26 cellular contexts compared by ENCODE assay signal in the genomic region with DNA sequence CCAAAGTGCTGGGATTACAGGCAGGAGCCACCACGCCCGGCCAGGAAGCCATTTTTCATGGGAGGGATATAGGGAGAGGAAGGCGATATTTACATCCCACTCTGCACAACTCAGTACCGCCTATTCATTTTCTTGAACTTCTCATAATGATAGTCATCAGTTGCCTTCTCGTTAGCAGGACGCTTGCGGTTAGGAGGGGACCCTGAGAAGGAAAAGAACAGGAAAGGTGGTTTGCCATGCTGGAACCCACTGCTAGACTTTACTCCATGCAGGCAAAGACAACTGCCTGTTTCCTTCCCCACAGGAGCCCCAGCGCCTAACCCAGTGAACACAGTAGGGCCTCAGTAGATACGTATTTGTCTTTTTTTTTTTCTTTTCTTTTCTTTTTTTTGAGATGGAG.
"Had no signal": no experiment of that assay in that cellular context is flagged by ENCODE, and none has a peak within 500 bp of the region (broad histone marks: within the 10 kb centered on the region; RNA-seq: fewer than 3 reads in every experiment).

No MANE protein-coding gene starts in this region.

- H3K27ac Mint-ChIP-seq: activated naive CD8-positive, alpha-beta T cell treated with anti-CD3 and anti-CD28 coated beads, Interleukin-2, amount 10 ng/mL, durations not matched to agents 7 days and 5 days; activated T-helper 17 cell treated with anti-CD3 and anti-CD28 coated beads, Interleukin-2, amount 50 U/mL, for 72 hours; endodermal cell had no signal

- H3K4me3 ChIP-seq: esophagus squamous epithelium, gastrocnemius medialis, left lung, lung, sigmoid colon, smooth muscle cell, tibial artery had no signal

- H3K27me3 Mint-ChIP-seq: activated naive CD8-positive, alpha-beta T cell treated with anti-CD3 and anti-CD28 coated beads, Interleukin-2, amount 10 ng/mL, durations not matched to agents 7 days and 5 days; activated T-helper 17 cell treated with anti-CD3 and anti-CD28 coated beads, Interleukin-2, amount 50 U/mL, for 72 hours; naive B cell had no signal

- H3K4me3 Mint-ChIP-seq: activated naive CD8-positive, alpha-beta T cell treated with anti-CD3 and anti-CD28 coated beads, Interleukin-2, amount 10 ng/mL, durations not matched to agents 7 days and 5 days; activated T-helper 17 cell treated with anti-CD3 and anti-CD28 coated beads, Interleukin-2, amount 50 U/mL, for 72 hours; endodermal cell; neural crest cell had no signal

- H3K9me3 Mint-ChIP-seq: activated naive CD8-positive, alpha-beta T cell treated with anti-CD3 and anti-CD28 coated beads, Interleukin-2, amount 10 ng/mL, durations not matched to agents 7 days and 5 days; activated T-helper 17 cell treated with anti-CD3 and anti-CD28 coated beads, Interleukin-2, amount 50 U/mL, for 72 hours; endodermal cell; naive B cell; neural crest cell had no signal

- DNase-seq: activated CD4-positive, CD25-positive, alpha-beta regulatory T cell treated with anti-CD3 and anti-CD28 coated beads, Interleukin-2, amount 50 U/mL, for 72 hours; activated naive CD8-positive, alpha-beta T cell treated with anti-CD3 and anti-CD28 coated beads, Interleukin-2, amount 10 ng/mL, durations not matched to agents 7 days and 5 days; amygdala; cortex of kidney; endodermal cell; esophagus squamous epithelium; gastrocnemius medialis; hippocampal formation; kidney glomerular epithelial cell; left lung; naive B cell; occipital lobe; posterior cingulate gyrus; sigmoid colon; stimulated activated CD4-positive, alpha-beta T cell treated with anti-CD3 and anti-CD28 coated beads, Interleukin-2, amount 100 ng/mL, for 48 hours; stimulated activated CD8-positive, alpha-beta memory T cell treated with anti-CD3 and anti-CD28 coated beads, Interleukin-4, amount 100 ng/mL, for 48 hours; stimulated activated naive CD4-positive, alpha-beta T cell; substantia nigra; T-helper 1 cell; T1000; tibial artery; WERI-Rb-1 had no signal

- H3K27ac ChIP-seq: esophagus squamous epithelium, gastrocnemius medialis, left lung, sigmoid colon, tibial artery had no signal

- H3K27me3 ChIP-seq: esophagus squamous epithelium, gastrocnemius medialis, left lung, sigmoid colon, tibial artery had no signal
